Comparison of ENCODE assay signal across 9 cellular contexts in genomic region chr12:64757778-64758177, GRCh38. TPM values are rescaled to one million over a fixed set of nuclear protein-coding genes. Genes with fewer than 3 reads are reported as not detected.
DNase-seq lines count a peak whose midpoint lies in the region; ATAC-seq and TF ChIP-seq lines count a peak whose summit lies in the region.
"Had no signal": no experiment of that assay in that cellular context is flagged by ENCODE, and none has a peak within 500 bp of the region (broad histone marks: within the 10 kb centered on the region; RNA-seq: fewer than 3 reads in every experiment).

No MANE protein-coding gene starts in this region.

- POLR2A ChIA-PET in activated CD4-positive, alpha-beta T cell treated with anti-CD3 and anti-CD28 coated beads, Interleukin-2, amount 10 ng/mL, durations not matched to agents 7 days and 5 days (lab: Charles Lee): no interaction called here

- no peaks in the 10 kb centered on the region for H3K9me3 ChIP-seq in subcutaneous abdominal adipose tissue (ENCODE audit: control insufficient read depth in 5 of 5, low read length in 5 of 5)

- H3K4me1 ChIP-seq in subcutaneous abdominal adipose tissue (ENCODE audit: control insufficient read depth in 5 of 5, insufficient read depth in 5 of 5, low read length in 5 of 5): peaks cover 3 to 48% (median 41%) of the 10 kb centered on the region in 5 donors

- H3K4me1 Mint-ChIP-seq in activated CD4-positive, alpha-beta T cell treated with anti-CD3 and anti-CD28 coated beads, Interleukin-2, amount 10 ng/mL, durations not matched to agents 7 days and 5 days: peaks cover 57% of the 10 kb centered on the region
- H3K4me1 Mint-ChIP-seq in glutamatergic neuron (ENCODE audit: low read depth, unreplicated experiment): peaks cover 20% of the 10 kb centered on the region

- in situ Hi-C loops in ACHN (cut with HindIII; ENCODE audit: low pct_ligation_motif_present, low pct_unique_long_range_greater_than_20kb, low sequenced_read_pairs): no loop called here
- in situ Hi-C loops in G401 (cut with HindIII; ENCODE audit: low sequenced_read_pairs): no loop called here

- H3K27ac Mint-ChIP-seq in activated CD4-positive, alpha-beta T cell treated with anti-CD3 and anti-CD28 coated beads, Interleukin-2, amount 10 ng/mL, durations not matched to agents 7 days and 5 days: no peak overlapping the region
- H3K27ac Mint-ChIP-seq in glutamatergic neuron (ENCODE audit: unreplicated experiment): peak overlapping the region; percentile 39

- peaks cover 13% of the 10 kb centered on the region for H3K36me3 Mint-ChIP-seq in activated CD4-positive, alpha-beta T cell treated with anti-CD3 and anti-CD28 coated beads, Interleukin-2, amount 10 ng/mL, durations not matched to agents 7 days and 5 days (ENCODE audit: low read depth)
- no peaks in the 10 kb centered on the region for H3K36me3 Mint-ChIP-seq in glutamatergic neuron (ENCODE audit: unreplicated experiment)

- peak overlapping the region; percentile 96 for H3K4me3 Mint-ChIP-seq in activated CD4-positive, alpha-beta T cell treated with anti-CD3 and anti-CD28 coated beads, Interleukin-2, amount 10 ng/mL, durations not matched to agents 7 days and 5 days
- peak overlapping the region; percentile 92 for H3K4me3 Mint-ChIP-seq in glutamatergic neuron (ENCODE audit: unreplicated experiment)

- DNase-seq in activated CD4-positive, alpha-beta T cell treated with anti-CD3 and anti-CD28 coated beads, Interleukin-2, amount 10 ng/mL, durations not matched to agents 7 days and 5 days: no peak
- DNase-seq in activated CD4-positive, alpha-beta T cell treated with anti-CD3 and anti-CD28 coated beads, Interleukin-2, amount 50 U/mL, for 4 hours: no peak
- DNase-seq in glutamatergic neuron (no peak), ACHN (no peak), G401 (ENCODE audit: low spot score) (no peak)
- DNase-seq: activated CD4-positive, alpha-beta T cell treated with anti-CD3 and anti-CD28 coated beads for 48 hours had no signal

- no peaks in the 10 kb centered on the region for H3K9me3 Mint-ChIP-seq in activated CD4-positive, alpha-beta T cell treated with anti-CD3 and anti-CD28 coated beads, Interleukin-2, amount 10 ng/mL, durations not matched to agents 7 days and 5 days
- H3K9me3 Mint-ChIP-seq in glutamatergic neuron (ENCODE audit: unreplicated experiment): peaks cover 5% of the 10 kb centered on the region

- ATAC-seq in GM21529 (IDR thresholded peaks at IDR 0.05; ENCODE audit: unreplicated experiment): no peak

- H3K27ac ChIP-seq in VCaP (0 out of 2 replicates have a peak overlapping the region, but pooled peaks have one; percentile 87), subcutaneous abdominal adipose tissue (ENCODE audit: low read depth, low read length) (peak overlapping the region; percentile 94)

- CTCF ChIA-PET in activated CD4-positive, alpha-beta T cell treated with anti-CD3 and anti-CD28 coated beads, Interleukin-2, amount 10 ng/mL, durations not matched to agents 7 days and 5 days (lab: Charles Lee): no interaction called here

- peaks cover 0 to 2% (median 0%) of the 10 kb centered on the region in 5 donors for H3K36me3 ChIP-seq in subcutaneous abdominal adipose tissue (ENCODE audit: control insufficient read depth in 5 of 5, insufficient read depth in 5 of 5, low read length in 5 of 5)

- H3K27me3 ChIP-seq in subcutaneous abdominal adipose tissue (ENCODE audit: control insufficient read depth in 5 of 5, insufficient read depth in 4 of 5, low read length in 5 of 5): no peaks in the 10 kb centered on the region

- no peaks in the 10 kb centered on the region for H3K27me3 Mint-ChIP-seq in activated CD4-positive, alpha-beta T cell treated with anti-CD3 and anti-CD28 coated beads, Interleukin-2, amount 10 ng/mL, durations not matched to agents 7 days and 5 days
- peaks cover 6% of the 10 kb centered on the region for H3K27me3 Mint-ChIP-seq in glutamatergic neuron (ENCODE audit: unreplicated experiment)

- peak overlapping the region in 4 of 5 donors; percentile 0 to 97 (median 52) for H3K9ac ChIP-seq in subcutaneous abdominal adipose tissue (ENCODE audit: low read length in 5 of 5)

- H3K4me3 ChIP-seq in subcutaneous abdominal adipose tissue (ENCODE audit: low read depth in 1 of 5, low read length in 5 of 5): peak overlapping the region; percentile 8 to 98 (median 21)

- TF ChIP-seq CTCF in VCaP (conservative IDR thresholded peaks at IDR 0.05) (no peak), glutamatergic neuron (IDR thresholded peaks at IDR 0.05; ENCODE audit: partially characterized antibody, unreplicated experiment) (no peak)

RNA-seq across cellular contexts. Expression of gene GNS, which starts 1.4 kb away (rescaled TPM):
- 10 to 100 TPM; 25.3 to 31.3 TPM for total RNA-seq in activated CD4-positive, alpha-beta T cell treated with anti-CD3 and anti-CD28 coated beads, Interleukin-2, amount 10 ng/mL, durations not matched to agents 7 days and 5 days
- total RNA-seq in glutamatergic neuron (ENCODE audit: unreplicated experiment): 145 TPM
- 50.2 and 64.1 TPM in 2 replicates for total RNA-seq in G401 (2014; rRNA removed; shearing (Covaris generic))
